In genomic region chr1:244759158-244759557, GRCh38 we compare ENCODE assay signal across 23 cellular contexts.
"Had no signal": no experiment of that assay in that cellular context is flagged by ENCODE, and none has a peak within 500 bp of the region (broad histone marks: within the 10 kb centered on the region; RNA-seq: fewer than 3 reads in every experiment).

No MANE protein-coding gene starts in this region.

- H3K27me3 ChIP-seq: brain microvascular endothelial cell had no signal

- H3K4me1 Mint-ChIP-seq: activated CD4-positive, alpha-beta memory T cell treated with anti-CD3 and anti-CD28 coated beads, Interleukin-2, amount 10 ng/mL, durations not matched to agents 7 days and 5 days; activated CD4-positive, alpha-beta T cell treated with anti-CD3 and anti-CD28 coated beads for 36 hours; activated naive CD4-positive, alpha-beta T cell treated with anti-CD3 and anti-CD28 coated beads, Interleukin-2, amount 10 ng/mL, durations not matched to agents 7 days and 5 days; activated naive CD8-positive, alpha-beta T cell treated with anti-CD3 and anti-CD28 coated beads for 36 hours had no signal

- DNase-seq: activated CD4-positive, alpha-beta memory T cell treated with anti-CD3 and anti-CD28 coated beads, Interleukin-2, amount 10 ng/mL, durations not matched to agents 7 days and 5 days; activated CD4-positive, alpha-beta T cell treated with anti-CD3 and anti-CD28 coated beads for 36 hours; activated CD4-positive, alpha-beta T cell treated with anti-CD3 and anti-CD28 coated beads, Interleukin-2, amount 50 U/mL, for 1 hour; activated gamma-delta T cell treated with Interleukin-2 at 50 U/mL for 16 hours; activated naive CD4-positive, alpha-beta T cell treated with anti-CD3 and anti-CD28 coated beads, Interleukin-2, amount 10 ng/mL, durations not matched to agents 7 days and 5 days; activated naive CD8-positive, alpha-beta T cell treated with anti-CD3 and anti-CD28 coated beads for 36 hours; activated T-cell treated with anti-CD3 and anti-CD28 coated beads for 4 hours; activated T-cell treated with anti-CD3 and anti-CD28 coated beads, Interleukin-2, amount 50 U/mL, for 48 hours; brain microvascular endothelial cell; Kasumi-1; KBM-7; NCI-H1105 treated with DMSO at 0.1 percent for 48 hours; NCI-H1436 treated with DMSO at 0.1 percent for 48 hours; NCI-H187; NCI-H2081 treated with DMSO at 0.1 percent for 48 hours; NCI-H446; NCI-H774; RPMI8226; T-helper 1 cell had no signal

- H3K4me3 Mint-ChIP-seq: activated CD4-positive, alpha-beta memory T cell treated with anti-CD3 and anti-CD28 coated beads, Interleukin-2, amount 10 ng/mL, durations not matched to agents 7 days and 5 days; activated CD4-positive, alpha-beta T cell treated with anti-CD3 and anti-CD28 coated beads for 36 hours; activated naive CD4-positive, alpha-beta T cell treated with anti-CD3 and anti-CD28 coated beads, Interleukin-2, amount 10 ng/mL, durations not matched to agents 7 days and 5 days; activated naive CD8-positive, alpha-beta T cell treated with anti-CD3 and anti-CD28 coated beads for 36 hours had no signal

- H3K9me3 Mint-ChIP-seq: activated CD4-positive, alpha-beta memory T cell treated with anti-CD3 and anti-CD28 coated beads, Interleukin-2, amount 10 ng/mL, durations not matched to agents 7 days and 5 days had no signal

- H3K27me3 Mint-ChIP-seq: activated naive CD4-positive, alpha-beta T cell treated with anti-CD3 and anti-CD28 coated beads, Interleukin-2, amount 10 ng/mL, durations not matched to agents 7 days and 5 days; activated naive CD8-positive, alpha-beta T cell treated with anti-CD3 and anti-CD28 coated beads for 36 hours had no signal

- ATAC-seq: activated CD4-positive, alpha-beta T cell treated with anti-CD3 and anti-CD28 coated beads for 36 hours; Right ventricle myocardium inferior had no signal

- H3K36me3 ChIP-seq: brain microvascular endothelial cell had no signal

- H3K27ac ChIP-seq: brain microvascular endothelial cell, SK-N-MC, VCaP had no signal

- H3K4me3 ChIP-seq: SK-N-MC had no signal

- H3K36me3 Mint-ChIP-seq: activated naive CD4-positive, alpha-beta T cell treated with anti-CD3 and anti-CD28 coated beads, Interleukin-2, amount 10 ng/mL, durations not matched to agents 7 days and 5 days; activated naive CD8-positive, alpha-beta T cell treated with anti-CD3 and anti-CD28 coated beads for 36 hours had no signal

- H3K27ac Mint-ChIP-seq: activated CD4-positive, alpha-beta memory T cell treated with anti-CD3 and anti-CD28 coated beads, Interleukin-2, amount 10 ng/mL, durations not matched to agents 7 days and 5 days; activated CD4-positive, alpha-beta T cell treated with anti-CD3 and anti-CD28 coated beads for 36 hours; activated naive CD4-positive, alpha-beta T cell treated with anti-CD3 and anti-CD28 coated beads, Interleukin-2, amount 10 ng/mL, durations not matched to agents 7 days and 5 days; activated naive CD8-positive, alpha-beta T cell treated with anti-CD3 and anti-CD28 coated beads for 36 hours; activated T-helper 2 cell treated with anti-CD3 and anti-CD28 coated beads, Interferon-gamma antibody, Interleukin-2, Interleukin-4, amounts not matched to agents 10 μg/mL and 5 μg/mL and 100 μg/mL, durations not matched to agents 14 hours and 24 hours and 36 hours had no signal
